Comparison of ENCODE assay signal across 8 cellular contexts in genomic region chr20:54207743-54208491, GRCh38. TPM values are rescaled to one million over a fixed set of nuclear protein-coding genes. Genes with fewer than 3 reads are reported as not detected.
DNase-seq lines count a peak whose midpoint lies in the region; ATAC-seq, FAIRE-seq and TF ChIP-seq lines count a peak whose summit lies in the region.

Gene PFDN4, plus strand, starts transcription at chr20:54208087. Its CDS starts 14 bp downstream, at chr20:54208101.

- no peaks in the 10 kb centered on the region for H3K27me3 Mint-ChIP-seq in activated T-helper 1 cell treated with anti-CD3 and anti-CD28 coated beads, Interleukin-12 subunit alpha, Interleukin-12 subunit beta, Interleukin-2, Interleukin-4 antibody, amounts not matched to agents 30 ng/mL and 10 ng/mL and 1 ng/mL, durations not matched to agents 14 hours and 24 hours and 36 hours (ENCODE audit: insufficient read depth)
- no peaks in the 10 kb centered on the region for H3K27me3 Mint-ChIP-seq in natural killer cell (ENCODE audit: low read depth in 2 of 2)

- TF ChIP-seq CTCF in fibroblast of lung (conservative IDR thresholded peaks at IDR 0.05 in 1 of 2, IDR thresholded peaks at IDR 0.05 in 1 of 2; ENCODE audit: low read depth in 1 of 2, low read length in 2 of 2): peak; percentile 62 to 80
- peak; percentile 74 for TF ChIP-seq CTCF in natural killer cell (IDR thresholded peaks at IDR 0.05)

- FAIRE-seq in RCC 7860 (lab: Jason Lieb, UNC): no peak

- H3K36me3 ChIP-seq in fibroblast of lung (ENCODE audit: control insufficient read depth, insufficient read depth, low read length): no peaks in the 10 kb centered on the region

- peaks cover 7% of the 10 kb centered on the region for H3K4me1 ChIP-seq in fibroblast of lung (ENCODE audit: control insufficient read depth, extremely low read depth, insufficient read depth, low read length)

- peak within 1 kb of the TSS; percentile 99 for H2AFZ ChIP-seq in fibroblast of lung (ENCODE audit: low read length)

- no peaks in the 10 kb centered on the region for H3K27me3 ChIP-seq in fibroblast of lung (ENCODE audit: control insufficient read depth, insufficient read depth, low read length)

- peak within 1 kb of the TSS; percentile 98 for H3K4me2 ChIP-seq in fibroblast of lung (ENCODE audit: extremely low read depth, insufficient read depth, low read length)

- no peaks in the 10 kb centered on the region for H3K9me3 ChIP-seq in fibroblast of lung (ENCODE audit: control insufficient read depth, insufficient read depth, low read depth, low read length)

- H4K20me1 ChIP-seq in fibroblast of lung (ENCODE audit: control insufficient read depth, extremely low read depth, insufficient read depth, low read length): peaks cover 3% of the 10 kb centered on the region

- peaks cover 31% of the 10 kb centered on the region for H3K4me1 Mint-ChIP-seq in activated T-helper 1 cell treated with anti-CD3 and anti-CD28 coated beads, Interleukin-12 subunit alpha, Interleukin-12 subunit beta, Interleukin-2, Interleukin-4 antibody, amounts not matched to agents 30 ng/mL and 10 ng/mL and 1 ng/mL, durations not matched to agents 14 hours and 24 hours and 36 hours (ENCODE audit: low read depth)
- H3K4me1 Mint-ChIP-seq in natural killer cell: peaks cover 22 to 28% of the 10 kb centered on the region in 2 donors

- peak; percentile 84 for DNase-seq in EH (ENCODE audit: low read depth)
- peak; percentile 59 for DNase-seq in KG1 (lab: John Stamatoyannopoulos, UW)
- peak; percentile 72 for DNase-seq in RCC 7860 (ENCODE audit: low spot score)
- peak; percentile 79 for DNase-seq in activated T-helper 1 cell treated with anti-CD3 and anti-CD28 coated beads, Interleukin-12 subunit alpha, Interleukin-12 subunit beta, Interleukin-2, Interleukin-4 antibody, amounts not matched to agents 30 ng/mL and 10 ng/mL and 1 ng/mL, durations not matched to agents 14 hours and 24 hours and 36 hours (ENCODE audit: low spot score)
- DNase-seq in fibroblast of lung (ENCODE audit: low read depth in 2 of 2): peak; percentile 83 to 88
- peak; percentile 77 for DNase-seq in natural killer cell
- peak; percentile 71 for DNase-seq in stimulated activated naive CD4-positive, alpha-beta T cell treated with Interleukin-2 at 50 U/mL for 16 hours (lab: John Stamatoyannopoulos, UW)

- no peaks in the 10 kb centered on the region for H3K9me3 Mint-ChIP-seq in activated T-helper 1 cell treated with anti-CD3 and anti-CD28 coated beads, Interleukin-12 subunit alpha, Interleukin-12 subunit beta, Interleukin-2, Interleukin-4 antibody, amounts not matched to agents 30 ng/mL and 10 ng/mL and 1 ng/mL, durations not matched to agents 14 hours and 24 hours and 36 hours
- no peaks in the 10 kb centered on the region for H3K9me3 Mint-ChIP-seq in natural killer cell

- peak within 1 kb of the TSS; percentile 99 for H3K27ac Mint-ChIP-seq in activated T-helper 1 cell treated with anti-CD3 and anti-CD28 coated beads, Interleukin-12 subunit alpha, Interleukin-12 subunit beta, Interleukin-2, Interleukin-4 antibody, amounts not matched to agents 30 ng/mL and 10 ng/mL and 1 ng/mL, durations not matched to agents 14 hours and 24 hours and 36 hours
- H3K27ac Mint-ChIP-seq in natural killer cell: peak within 1 kb of the TSS; percentile 97 to 98

- peaks cover 11% of the 10 kb centered on the region for H3K36me3 Mint-ChIP-seq in activated T-helper 1 cell treated with anti-CD3 and anti-CD28 coated beads, Interleukin-12 subunit alpha, Interleukin-12 subunit beta, Interleukin-2, Interleukin-4 antibody, amounts not matched to agents 30 ng/mL and 10 ng/mL and 1 ng/mL, durations not matched to agents 14 hours and 24 hours and 36 hours (ENCODE audit: low read depth)
- H3K36me3 Mint-ChIP-seq in natural killer cell: no peaks in the 10 kb centered on the region

- H3K9ac ChIP-seq in fibroblast of lung (ENCODE audit: insufficient read depth, low read length): peak within 1 kb of the TSS; percentile 100

- H3K27ac ChIP-seq in fibroblast of lung (ENCODE audit: insufficient read depth, low read length): peak within 1 kb of the TSS; percentile 100

- ATAC-seq in GM21737 (IDR thresholded peaks at IDR 0.05; ENCODE audit: unreplicated experiment) (peak; percentile 96), natural killer cell (peak; percentile 92 to 94 (median 94))

- intact Hi-C loops in activated T-helper 1 cell treated with anti-CD3 and anti-CD28 coated beads, Interleukin-12 subunit alpha, Interleukin-12 subunit beta, Interleukin-2, Interleukin-4 antibody, amounts not matched to agents 30 ng/mL and 10 ng/mL and 1 ng/mL, durations not matched to agents 14 hours and 24 hours and 36 hours (cut with micrococcal nuclease): loop anchor here (1.0 to 5.0 kb wide), 5 partner anchors 77 to 501 kb away; partner anchors contain the start of gene DOK5
- intact Hi-C loops in natural killer cell (cut with micrococcal nuclease): loop anchor here (10.0 kb wide), 1 partner anchor 437 kb away; no protein-coding TSS in a partner anchor

- H3K4me3 ChIP-seq in fibroblast of lung (replicated peaks in 1 of 4; ENCODE audit: control extremely low read depth in 1 of 4, insufficient read depth in 1 of 4, low read depth in 3 of 4, low read length in 4 of 4): peak within 1 kb of the TSS; percentile 79 to 95 (median 87)

- peaks cover 29% of the 10 kb centered on the region for H3K79me2 ChIP-seq in fibroblast of lung (ENCODE audit: control insufficient read depth, insufficient read depth, low read length)

- H3K4me3 Mint-ChIP-seq in activated T-helper 1 cell treated with anti-CD3 and anti-CD28 coated beads, Interleukin-12 subunit alpha, Interleukin-12 subunit beta, Interleukin-2, Interleukin-4 antibody, amounts not matched to agents 30 ng/mL and 10 ng/mL and 1 ng/mL, durations not matched to agents 14 hours and 24 hours and 36 hours: peak within 1 kb of the TSS; percentile 96
- H3K4me3 Mint-ChIP-seq in natural killer cell: peak within 1 kb of the TSS; percentile 93

RNA-seq across cellular contexts. Expression of gene PFDN4, which starts in this region (rescaled TPM):
- total RNA-seq in activated T-helper 1 cell treated with anti-CD3 and anti-CD28 coated beads, Interleukin-12 subunit alpha, Interleukin-12 subunit beta, Interleukin-2, Interleukin-4 antibody, amounts not matched to agents 30 ng/mL and 10 ng/mL and 1 ng/mL, durations not matched to agents 14 hours and 24 hours and 36 hours: 72.6 and 75.8 TPM in 2 replicates
- total RNA-seq in fibroblast of lung (86.7 and 148 TPM in 2 replicates), natural killer cell (10 to 100 TPM; 16.5 to 22.2 (median 17.1) TPM)
- polyA plus RNA-seq in fibroblast of lung: 59.7 and 87.0 TPM in 2 replicates
- polyA plus RNA-seq in fibroblast of lung (2012): 38.7 and 68.6 TPM in 2 replicates
- 0.19 TPM in 1 of 2 replicates, not detected in the other for polyA minus RNA-seq in fibroblast of lung (ENCODE audit: low replicate concordance)

Comparison
In these comparisons a context has a peak if more than half of its experiments do, and no peak if none do; other contexts are left out.
1. Peak in every context shown above with its lines: DNase-seq, ATAC-seq, H3K4me3 ChIP-seq and H3K27ac ChIP-seq.